In the genomic region with DNA sequence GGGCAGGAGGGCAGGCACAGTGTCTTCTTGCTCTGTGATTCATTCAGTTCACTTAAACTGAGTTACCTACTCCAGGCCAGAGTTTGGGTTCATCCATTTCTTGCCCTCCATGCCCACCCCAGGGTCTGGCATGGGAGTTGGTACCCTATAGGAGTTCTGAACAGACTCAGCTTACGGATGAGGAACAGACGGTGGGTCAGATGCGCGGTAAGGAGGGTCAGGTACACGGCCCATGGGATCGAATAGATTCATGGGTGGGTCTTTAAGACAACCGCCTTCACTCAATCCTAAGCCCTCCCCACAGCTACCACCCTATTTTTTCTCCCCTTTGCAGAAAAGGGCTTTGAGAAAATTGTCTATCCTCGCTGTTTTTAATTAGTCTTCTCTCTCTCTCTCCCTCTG, we compare ENCODE assay signal across 2 cellular contexts.
A peak's percentile ranks its signal among the peaks of the same experiment; 100 is the strongest.
TF ChIP-seq lines count a peak whose summit lies in the region.

No MANE protein-coding gene starts in this region.

TF ChIP-seq in K562, 482 proteins besides CTCF, POLR2A, EP300 and RAD21:
- no peak for TF ChIP-seq SIN3A (IDR thresholded peaks at IDR 0.05; ENCODE audit: borderline replicate concordance in 2 of 2, control insufficient read depth in 1 of 2, low read depth in 2 of 2, low read length in 2 of 2)
- TF ChIP-seq, protein P1, sequence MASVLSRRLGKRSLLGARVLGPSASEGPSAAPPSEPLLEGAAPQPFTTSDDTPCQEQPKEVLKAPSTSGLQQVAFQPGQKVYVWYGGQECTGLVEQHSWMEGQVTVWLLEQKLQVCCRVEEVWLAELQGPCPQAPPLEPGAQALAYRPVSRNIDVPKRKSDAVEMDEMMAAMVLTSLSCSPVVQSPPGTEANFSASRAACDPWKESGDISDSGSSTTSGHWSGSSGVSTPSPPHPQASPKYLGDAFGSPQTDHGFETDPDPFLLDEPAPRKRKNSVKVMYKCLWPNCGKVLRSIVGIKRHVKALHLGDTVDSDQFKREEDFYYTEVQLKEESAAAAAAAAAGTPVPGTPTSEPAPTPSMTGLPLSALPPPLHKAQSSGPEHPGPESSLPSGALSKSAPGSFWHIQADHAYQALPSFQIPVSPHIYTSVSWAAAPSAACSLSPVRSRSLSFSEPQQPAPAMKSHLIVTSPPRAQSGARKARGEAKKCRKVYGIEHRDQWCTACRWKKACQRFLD (CRISPR knock-in tag; IDR thresholded peaks at IDR 0.05): 0 out of 2 replicates have a peak, but pooled peaks have one; percentile 24
- TF ChIP-seq ZNF644 (tag; IDR thresholded peaks at IDR 0.05; ENCODE audit: low read depth): no peak
- TF ChIP-seq ZNF584 (CRISPR knock-in tag; IDR thresholded peaks at IDR 0.05; ENCODE audit: low read depth): peak; percentile 64; the same call in 1 of the 2 replicates
- peak; percentile 0; the same call in 1 of the 2 replicates for TF ChIP-seq ZNF589 (CRISPR knock-in tag; IDR thresholded peaks at IDR 0.05; ENCODE audit: low read depth)
- TF ChIP-seq, protein P2, sequence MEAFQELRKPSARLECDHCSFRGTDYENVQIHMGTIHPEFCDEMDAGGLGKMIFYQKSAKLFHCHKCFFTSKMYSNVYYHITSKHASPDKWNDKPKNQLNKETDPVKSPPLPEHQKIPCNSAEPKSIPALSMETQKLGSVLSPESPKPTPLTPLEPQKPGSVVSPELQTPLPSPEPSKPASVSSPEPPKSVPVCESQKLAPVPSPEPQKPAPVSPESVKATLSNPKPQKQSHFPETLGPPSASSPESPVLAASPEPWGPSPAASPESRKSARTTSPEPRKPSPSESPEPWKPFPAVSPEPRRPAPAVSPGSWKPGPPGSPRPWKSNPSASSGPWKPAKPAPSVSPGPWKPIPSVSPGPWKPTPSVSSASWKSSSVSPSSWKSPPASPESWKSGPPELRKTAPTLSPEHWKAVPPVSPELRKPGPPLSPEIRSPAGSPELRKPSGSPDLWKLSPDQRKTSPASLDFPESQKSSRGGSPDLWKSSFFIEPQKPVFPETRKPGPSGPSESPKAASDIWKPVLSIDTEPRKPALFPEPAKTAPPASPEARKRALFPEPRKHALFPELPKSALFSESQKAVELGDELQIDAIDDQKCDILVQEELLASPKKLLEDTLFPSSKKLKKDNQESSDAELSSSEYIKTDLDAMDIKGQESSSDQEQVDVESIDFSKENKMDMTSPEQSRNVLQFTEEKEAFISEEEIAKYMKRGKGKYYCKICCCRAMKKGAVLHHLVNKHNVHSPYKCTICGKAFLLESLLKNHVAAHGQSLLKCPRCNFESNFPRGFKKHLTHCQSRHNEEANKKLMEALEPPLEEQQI (IDR thresholded peaks at IDR 0.05): no peak
- TF ChIP-seq ZNF766 (CRISPR knock-in tag; conservative IDR thresholded peaks at IDR 0.05): peak; percentile 21; the same call in 1 of the 2 replicates
- TF ChIP-seq, protein P3, sequence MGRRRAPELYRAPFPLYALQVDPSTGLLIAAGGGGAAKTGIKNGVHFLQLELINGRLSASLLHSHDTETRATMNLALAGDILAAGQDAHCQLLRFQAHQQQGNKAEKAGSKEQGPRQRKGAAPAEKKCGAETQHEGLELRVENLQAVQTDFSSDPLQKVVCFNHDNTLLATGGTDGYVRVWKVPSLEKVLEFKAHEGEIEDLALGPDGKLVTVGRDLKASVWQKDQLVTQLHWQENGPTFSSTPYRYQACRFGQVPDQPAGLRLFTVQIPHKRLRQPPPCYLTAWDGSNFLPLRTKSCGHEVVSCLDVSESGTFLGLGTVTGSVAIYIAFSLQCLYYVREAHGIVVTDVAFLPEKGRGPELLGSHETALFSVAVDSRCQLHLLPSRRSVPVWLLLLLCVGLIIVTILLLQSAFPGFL (CRISPR knock-in tag; IDR thresholded peaks at IDR 0.05): no peak
- TF ChIP-seq TCF3 (CRISPR knock-in tag; IDR thresholded peaks at IDR 0.05): no peak
- no peak for TF ChIP-seq ZNF780A (CRISPR knock-in tag; IDR thresholded peaks at IDR 0.05)
- 0 out of 2 replicates have a peak, but pooled peaks have one; percentile 30 for TF ChIP-seq RBFOX2 (IDR thresholded peaks at IDR 0.05; ENCODE audit: low read depth, low read length)
- TF ChIP-seq POLR2H (tag; IDR thresholded peaks at IDR 0.05; ENCODE audit: low read depth): peak; percentile 44

TF ChIP-seq in GM12891, 5 proteins besides CTCF, POLR2A, EP300 and RAD21:
- TF ChIP-seq POLR2AphosphoS5 (IDR thresholded peaks at IDR 0.05; ENCODE audit: low read depth, low read length) (no peak), POU2F2 (IDR thresholded peaks at IDR 0.05; ENCODE audit: low read depth, low read length) (no peak), PAX5 (IDR thresholded peaks at IDR 0.05; ENCODE audit: insufficient read depth, low read length, severe bottlenecking) (no peak), SPI1 (IDR thresholded peaks at IDR 0.05; ENCODE audit: low read depth, low read length) (no peak)
